ENCODE assay signal across 8 cellular contexts in genomic region chr14:44896275-44897040, GRCh38.
DNase-seq lines count a peak whose midpoint lies in the region; ATAC-seq and TF ChIP-seq lines count a peak whose summit lies in the region.

No MANE protein-coding gene starts in this region.

- no peaks in the 10 kb centered on the region for H3K9me3 Mint-ChIP-seq in MCF 10A (ENCODE audit: unreplicated experiment)
- H3K9me3 Mint-ChIP-seq in neural crest cell = peaks cover 10% of the 10 kb centered on the region

- ATAC-seq in HG03139 (IDR thresholded peaks at IDR 0.05; ENCODE audit: unreplicated experiment) (peak; percentile 0), GM18498 (IDR thresholded peaks at IDR 0.05; ENCODE audit: unreplicated experiment) (no peak)

- TF ChIP-seq CTCF in DOHH2 (IDR thresholded peaks at IDR 0.05; ENCODE audit: low read depth, low read length, poor library complexity, severe bottlenecking) (no peak), MCF 10A (IDR thresholded peaks at IDR 0.05; ENCODE audit: unreplicated experiment) (no peak), neural crest cell (conservative IDR thresholded peaks at IDR 0.05) (no peak)

- no peak overlapping the region for H3K27ac ChIP-seq in DOHH2 (ENCODE audit: low read depth, low read length)

- DNase-seq in MCF 10A (ENCODE audit: unreplicated experiment) = no peak
- no peak for DNase-seq in neural crest cell (ENCODE audit: low read depth, low spot score)
- DNase-seq in NCI-H524 treated with DMSO at 0.1 percent for 48 hours (lab: John Stamatoyannopoulos, UW) = no peak
- no peak for DNase-seq in nucleus accumbens (lab: John Stamatoyannopoulos, UW)
- DNase-seq in DMS153 (lab: John Stamatoyannopoulos, UW) = no peak

- H3K4me1 ChIP-seq in DOHH2 (ENCODE audit: control insufficient read depth, low read length) = peaks cover 18% of the 10 kb centered on the region

- no peaks in the 10 kb centered on the region for H3K9me2 ChIP-seq in DOHH2 (replicated peaks; ENCODE audit: control insufficient read depth, low read length)

- H3K9me3 ChIP-seq in DOHH2 (ENCODE audit: control insufficient read depth, insufficient read depth, low read length) = peaks cover 6% of the 10 kb centered on the region; the same call in 1 of the 2 replicates

- H3K27me3 ChIP-seq in DOHH2 (ENCODE audit: control insufficient read depth, low read length) = no peaks in the 10 kb centered on the region

- peak overlapping the region; percentile 43 for H3K4me2 ChIP-seq in DOHH2 (ENCODE audit: low read length)

- BruUV-seq in MCF 10A (replicated peaks; lab: Mats Ljungman, UMichigan) = TSS peak; percentile 78

- POLR2A ChIA-PET in MCF 10A (lab: Yijun Ruan, JAX) = interaction anchor here (0.7 to 3.7 kb wide), 7 partner anchors 13 to 240 kb away, joined by 3 to 23 read pairs (median 5); partner anchors contain the start of genes FANCM, KLHL28 and TOGARAM1

- H3K36me3 Mint-ChIP-seq in MCF 10A (ENCODE audit: insufficient read depth, unreplicated experiment) = peaks cover 10% of the 10 kb centered on the region
- H3K36me3 Mint-ChIP-seq in neural crest cell (ENCODE audit: low read depth) = peaks cover 5% of the 10 kb centered on the region

- CTCF ChIA-PET in MCF 10A (lab: Yijun Ruan, JAX) = interaction anchor here (0.6 to 1.3 kb wide), 4 partner anchors 18 to 373 kb away, joined by 3 to 5 read pairs (median 3); no protein-coding TSS in a partner anchor

- peak overlapping the region; percentile 79 for H3K4me3 ChIP-seq in DOHH2 (ENCODE audit: low read length)

- H3K36me3 ChIP-seq in DOHH2 (ENCODE audit: control insufficient read depth, low read length) = no peaks in the 10 kb centered on the region

- H3K27me3 Mint-ChIP-seq in MCF 10A (ENCODE audit: insufficient read depth, unreplicated experiment) = no peaks in the 10 kb centered on the region
- H3K27me3 Mint-ChIP-seq in neural crest cell (ENCODE audit: low read depth) = no peaks in the 10 kb centered on the region

- no peaks in the 10 kb centered on the region for H4K20me1 ChIP-seq in DOHH2 (ENCODE audit: control insufficient read depth, insufficient read depth, low read depth, low read length)

- H3K79me2 ChIP-seq in DOHH2 (ENCODE audit: control insufficient read depth, low read length) = 0 out of 2 replicates have a peak, but pooled peaks cover 3% of the 10 kb centered on the region

- H3K4me3 Mint-ChIP-seq in MCF 10A (ENCODE audit: unreplicated experiment) = peak overlapping the region; percentile 88
- H3K4me3 Mint-ChIP-seq in neural crest cell = peak overlapping the region; percentile 87

- peaks cover 6% of the 10 kb centered on the region for H3K4me1 Mint-ChIP-seq in MCF 10A (ENCODE audit: insufficient read depth, unreplicated experiment)
- H3K4me1 Mint-ChIP-seq in neural crest cell = peaks cover 25% of the 10 kb centered on the region

- intact Hi-C loops in MCF 10A (cut with micrococcal nuclease) = no loop called here

- peak overlapping the region; percentile 91 for H3K27ac Mint-ChIP-seq in MCF 10A (ENCODE audit: low read depth, unreplicated experiment)
- no peak overlapping the region for H3K27ac Mint-ChIP-seq in neural crest cell (ENCODE audit: unreplicated experiment)

- peaks cover 5% of the 10 kb centered on the region; the same call in 1 of the 2 replicates for H3F3A ChIP-seq in DOHH2 (ENCODE audit: control insufficient read depth, insufficient read depth)
